Comparison of ENCODE assay signal across 8 cellular contexts in genomic region chr7:55254242-55254595, GRCh38.
DNase-seq lines count a peak whose midpoint lies in the region; ATAC-seq and TF ChIP-seq lines count a peak whose summit lies in the region.

No MANE protein-coding gene starts in this region.

- peaks cover 51% of the 10 kb centered on the region for H3K27me3 Mint-ChIP-seq in activated naive CD4-positive, alpha-beta T cell treated with anti-CD3 and anti-CD28 coated beads, Interleukin-2, amount 10 ng/mL, durations not matched to agents 7 days and 5 days

- H3K9me3 Mint-ChIP-seq in activated naive CD4-positive, alpha-beta T cell treated with anti-CD3 and anti-CD28 coated beads, Interleukin-2, amount 10 ng/mL, durations not matched to agents 7 days and 5 days = no peaks in the 10 kb centered on the region

- H3K36me3 ChIP-seq in liver (ENCODE audit: control insufficient read depth in 4 of 4, insufficient read depth in 3 of 4, low read depth in 1 of 4, low read length in 3 of 4) = no peaks in the 10 kb centered on the region
- H3K36me3 ChIP-seq in transverse colon = no peaks in the 10 kb centered on the region

- TF ChIP-seq EP300 in transverse colon (IDR thresholded peaks at IDR 0.05; ENCODE audit: low read depth) = no peak

- H3K27ac ChIP-seq in liver (ENCODE audit: low read depth in 1 of 2, low read length in 2 of 2) = no peak overlapping the region
- H3K27ac ChIP-seq in transverse colon = no peak overlapping the region

- H3K4me1 ChIP-seq in liver (ENCODE audit: control insufficient read depth in 4 of 4, insufficient read depth in 4 of 4, low read length in 3 of 4) (peaks cover 0 to 20% (median 12%) of the 10 kb centered on the region in 4 donors), transverse colon (peaks cover 7 to 16% (median 15%) of the 10 kb centered on the region in 4 donors)

- TF ChIP-seq POLR2A in transverse colon (IDR thresholded peaks at IDR 0.05) = no peak

- no peak for TF ChIP-seq CTCF in astrocyte of the cerebellum (IDR thresholded peaks at IDR 0.05; ENCODE audit: low read depth, low read length, missing control alignments)
- no peak for TF ChIP-seq CTCF in liver (IDR thresholded peaks at IDR 0.05; ENCODE audit: low read depth, low read length, missing input control)
- no peak for TF ChIP-seq CTCF in transverse colon (IDR thresholded peaks at IDR 0.05)

- peak overlapping the region; percentile 37 for H3K4me3 Mint-ChIP-seq in activated naive CD4-positive, alpha-beta T cell treated with anti-CD3 and anti-CD28 coated beads, Interleukin-2, amount 10 ng/mL, durations not matched to agents 7 days and 5 days

- peaks cover 10% of the 10 kb centered on the region for H3K4me1 Mint-ChIP-seq in activated naive CD4-positive, alpha-beta T cell treated with anti-CD3 and anti-CD28 coated beads, Interleukin-2, amount 10 ng/mL, durations not matched to agents 7 days and 5 days

- H3K27ac Mint-ChIP-seq in activated naive CD4-positive, alpha-beta T cell treated with anti-CD3 and anti-CD28 coated beads, Interleukin-2, amount 10 ng/mL, durations not matched to agents 7 days and 5 days = no peak overlapping the region

- in situ Hi-C loops in astrocyte of the cerebellum (cut with HindIII; ENCODE audit: low sequenced_read_pairs) (no loop called here), transverse colon (cut with MboI; ENCODE audit: low pct_ligation_motif_present in 1 of 4, low pct_unique_long_range_greater_than_20kb in 1 of 4, low sequenced_read_pairs in 3 of 4) (loop anchor here in 3 of 4 donors (5.0 to 25.0 kb wide), 3 partner anchors 333 to 482 kb away; no protein-coding TSS in a partner anchor)

- H3K9ac ChIP-seq in liver (ENCODE audit: low read depth in 1 of 2, low read length in 2 of 2) = no peak overlapping the region

- H3K9me3 ChIP-seq in liver (ENCODE audit: control insufficient read depth in 4 of 4, low read length in 3 of 4) (no peaks in the 10 kb centered on the region), transverse colon (no peaks in the 10 kb centered on the region)

- no peaks in the 10 kb centered on the region for H3K36me3 Mint-ChIP-seq in activated naive CD4-positive, alpha-beta T cell treated with anti-CD3 and anti-CD28 coated beads, Interleukin-2, amount 10 ng/mL, durations not matched to agents 7 days and 5 days

- intact Hi-C loops in transverse colon (cut with DNase I; ENCODE audit: low total_unique reads) = loop anchor here (5.0 kb wide), 1 partner anchor 467 kb away; no protein-coding TSS in a partner anchor

- CTCF ChIA-PET in activated naive CD4-positive, alpha-beta T cell treated with anti-CD3 and anti-CD28 coated beads, Interleukin-2, amount 10 ng/mL, durations not matched to agents 7 days and 5 days (lab: Charles Lee) = interaction anchor here (0.8 to 5.1 kb wide), 15 partner anchors 8 to 479 kb away, joined by 3 to 85 read pairs (median 4); no protein-coding TSS in a partner anchor

- no peak for DNase-seq in activated naive CD4-positive, alpha-beta T cell treated with anti-CD3 and anti-CD28 coated beads, Interleukin-2, amount 10 ng/mL, durations not matched to agents 7 days and 5 days
- no peak for DNase-seq in activated naive CD4-positive, alpha-beta T cell treated with Interleukin-2 at 50 U/mL for 16 hours
- DNase-seq in astrocyte of the cerebellum (ENCODE audit: low read depth) (no peak), transverse colon (no peak), NCI-H1436 treated with DMSO at 0.1 percent for 48 hours (lab: John Stamatoyannopoulos, UW) (no peak), NCI-H2196 (lab: John Stamatoyannopoulos, UW; ENCODE audit: unreplicated experiment) (no peak)

- TF ChIP-seq RAD21 in liver (IDR thresholded peaks at IDR 0.05) = no peak

- H3K27me3 ChIP-seq in liver (ENCODE audit: control insufficient read depth in 4 of 4, insufficient read depth in 4 of 4, low read length in 3 of 4) (no peaks in the 10 kb centered on the region), transverse colon (peaks cover 35% of the 10 kb centered on the region)

- H3K4me3 ChIP-seq in astrocyte of the cerebellum (ENCODE audit: low read depth, low read length) = peak overlapping the region; percentile 57
- peak overlapping the region in 2 of 3 donors; percentile 57 to 80 for H3K4me3 ChIP-seq in liver (ENCODE audit: low read depth in 1 of 3, low read length in 3 of 3)
- peak overlapping the region in 3 of 4 donors; percentile 37 to 66 (median 49) for H3K4me3 ChIP-seq in transverse colon

- no peak for ATAC-seq in HG03378 (IDR thresholded peaks at IDR 0.05; ENCODE audit: unreplicated experiment)

- WGBS in liver = 16% methylated on average over 21 of the region's 21 CpGs
- 25 to 43% methylated on average over 5 to 21 of the region's 21 CpGs for WGBS in transverse colon (ENCODE audit: low coverage in 1 of 2), 2 donors

TF ChIP-seq in liver, 16 proteins besides CTCF, POLR2A, EP300 and RAD21:
- TF ChIP-seq HNF4G (IDR thresholded peaks at IDR 0.05) = no peak
- TF ChIP-seq, protein P1, sequence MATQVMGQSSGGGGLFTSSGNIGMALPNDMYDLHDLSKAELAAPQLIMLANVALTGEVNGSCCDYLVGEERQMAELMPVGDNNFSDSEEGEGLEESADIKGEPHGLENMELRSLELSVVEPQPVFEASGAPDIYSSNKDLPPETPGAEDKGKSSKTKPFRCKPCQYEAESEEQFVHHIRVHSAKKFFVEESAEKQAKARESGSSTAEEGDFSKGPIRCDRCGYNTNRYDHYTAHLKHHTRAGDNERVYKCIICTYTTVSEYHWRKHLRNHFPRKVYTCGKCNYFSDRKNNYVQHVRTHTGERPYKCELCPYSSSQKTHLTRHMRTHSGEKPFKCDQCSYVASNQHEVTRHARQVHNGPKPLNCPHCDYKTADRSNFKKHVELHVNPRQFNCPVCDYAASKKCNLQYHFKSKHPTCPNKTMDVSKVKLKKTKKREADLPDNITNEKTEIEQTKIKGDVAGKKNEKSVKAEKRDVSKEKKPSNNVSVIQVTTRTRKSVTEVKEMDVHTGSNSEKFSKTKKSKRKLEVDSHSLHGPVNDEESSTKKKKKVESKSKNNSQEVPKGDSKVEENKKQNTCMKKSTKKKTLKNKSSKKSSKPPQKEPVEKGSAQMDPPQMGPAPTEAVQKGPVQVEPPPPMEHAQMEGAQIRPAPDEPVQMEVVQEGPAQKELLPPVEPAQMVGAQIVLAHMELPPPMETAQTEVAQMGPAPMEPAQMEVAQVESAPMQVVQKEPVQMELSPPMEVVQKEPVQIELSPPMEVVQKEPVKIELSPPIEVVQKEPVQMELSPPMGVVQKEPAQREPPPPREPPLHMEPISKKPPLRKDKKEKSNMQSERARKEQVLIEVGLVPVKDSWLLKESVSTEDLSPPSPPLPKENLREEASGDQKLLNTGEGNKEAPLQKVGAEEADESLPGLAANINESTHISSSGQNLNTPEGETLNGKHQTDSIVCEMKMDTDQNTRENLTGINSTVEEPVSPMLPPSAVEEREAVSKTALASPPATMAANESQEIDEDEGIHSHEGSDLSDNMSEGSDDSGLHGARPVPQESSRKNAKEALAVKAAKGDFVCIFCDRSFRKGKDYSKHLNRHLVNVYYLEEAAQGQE (IDR thresholded peaks at IDR 0.05) = no peak
- no peak for TF ChIP-seq EGR1 (IDR thresholded peaks at IDR 0.05; ENCODE audit: low read depth in 2 of 2)
- no peak for TF ChIP-seq YY1 (IDR thresholded peaks at IDR 0.05)
- TF ChIP-seq, protein P2, sequence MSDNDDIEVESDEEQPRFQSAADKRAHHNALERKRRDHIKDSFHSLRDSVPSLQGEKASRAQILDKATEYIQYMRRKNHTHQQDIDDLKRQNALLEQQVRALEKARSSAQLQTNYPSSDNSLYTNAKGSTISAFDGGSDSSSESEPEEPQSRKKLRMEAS (IDR thresholded peaks at IDR 0.05) = no peak
- TF ChIP-seq TAF1 (conservative IDR thresholded peaks at IDR 0.05) = no peak
- no peak for TF ChIP-seq SP1 (IDR thresholded peaks at IDR 0.05)
- TF ChIP-seq FOXA2 (IDR thresholded peaks at IDR 0.05) = no peak
- no peak for TF ChIP-seq NR2F2 (IDR thresholded peaks at IDR 0.05)
- TF ChIP-seq JUND (IDR thresholded peaks at IDR 0.05) = no peak
- no peak for TF ChIP-seq HNF4A (conservative IDR thresholded peaks at IDR 0.05)
- no peak for TF ChIP-seq ATF3 (IDR thresholded peaks at IDR 0.05)
- TF ChIP-seq, protein P3, sequence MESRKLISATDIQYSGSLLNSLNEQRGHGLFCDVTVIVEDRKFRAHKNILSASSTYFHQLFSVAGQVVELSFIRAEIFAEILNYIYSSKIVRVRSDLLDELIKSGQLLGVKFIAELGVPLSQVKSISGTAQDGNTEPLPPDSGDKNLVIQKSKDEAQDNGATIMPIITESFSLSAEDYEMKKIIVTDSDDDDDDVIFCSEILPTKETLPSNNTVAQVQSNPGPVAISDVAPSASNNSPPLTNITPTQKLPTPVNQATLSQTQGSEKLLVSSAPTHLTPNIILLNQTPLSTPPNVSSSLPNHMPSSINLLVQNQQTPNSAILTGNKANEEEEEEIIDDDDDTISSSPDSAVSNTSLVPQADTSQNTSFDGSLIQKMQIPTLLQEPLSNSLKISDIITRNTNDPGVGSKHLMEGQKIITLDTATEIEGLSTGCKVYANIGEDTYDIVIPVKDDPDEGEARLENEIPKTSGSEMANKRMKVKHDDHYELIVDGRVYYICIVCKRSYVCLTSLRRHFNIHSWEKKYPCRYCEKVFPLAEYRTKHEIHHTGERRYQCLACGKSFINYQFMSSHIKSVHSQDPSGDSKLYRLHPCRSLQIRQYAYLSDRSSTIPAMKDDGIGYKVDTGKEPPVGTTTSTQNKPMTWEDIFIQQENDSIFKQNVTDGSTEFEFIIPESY (IDR thresholded peaks at IDR 0.05) = no peak
- TF ChIP-seq GABPA (IDR thresholded peaks at IDR 0.05 in 1 of 2, conservative IDR thresholded peaks at IDR 0.05 in 1 of 2) = no peak
- no peak for TF ChIP-seq RXRA (IDR thresholded peaks at IDR 0.05)
- no peak for TF ChIP-seq FOXA1 (IDR thresholded peaks at IDR 0.05)
